Comparison of ENCODE assay signal across 32 cellular contexts in genomic region chr12:129961111-129961510, GRCh38. TPM values are rescaled to one million over a fixed set of nuclear protein-coding genes. Genes with fewer than 3 reads are reported as not detected.
DNase-seq lines count a peak whose midpoint lies in the region; FAIRE-seq and TF ChIP-seq lines count a peak whose summit lies in the region.
"Had no signal": no experiment of that assay in that cellular context is flagged by ENCODE, and none has a peak within 500 bp of the region (broad histone marks: within the 10 kb centered on the region; RNA-seq: fewer than 3 reads in every experiment).

No MANE protein-coding gene starts in this region.

- H3K23me2 ChIP-seq in H1 (ENCODE audit: low read depth, low read length): no peaks in the 10 kb centered on the region

- TF ChIP-seq CTCF in H1 (IDR thresholded peaks at IDR 0.05; ENCODE audit: control extremely low read depth in 1 of 3, insufficient read depth in 1 of 3, low read depth in 1 of 3, low read length in 3 of 3) (no peak), progenitor cell of endocrine pancreas (IDR thresholded peaks at IDR 0.05; ENCODE audit: unreplicated experiment) (no peak), coronary artery (IDR thresholded peaks at IDR 0.05) (no peak)

- no peaks in the 10 kb centered on the region for H3K4me1 ChIP-seq in GM23248 (ENCODE audit: insufficient read depth)
- H3K4me1 ChIP-seq in H1 (replicated peaks in 1 of 4; ENCODE audit: control insufficient read depth in 3 of 4, insufficient read depth in 4 of 4, low read length in 3 of 4): no peaks in the 10 kb centered on the region; a peak in 3 of 7 replicates
- H3K4me1 ChIP-seq: left ventricle myocardium inferior, vagina had no signal

- H3K9ac ChIP-seq in GM23248 (no peak overlapping the region), H1 (replicated peaks in 1 of 4; ENCODE audit: extremely low read depth in 1 of 4, low read depth in 3 of 4, low read length in 3 of 4) (no peak overlapping the region)

- no peak overlapping the region for H2BK20ac ChIP-seq in H1 (ENCODE audit: low read length)

- H4K91ac ChIP-seq in H1 (replicated peaks; ENCODE audit: insufficient read length, low read length): peak overlapping the region; percentile 5

- H3K27me3 Mint-ChIP-seq in progenitor cell of endocrine pancreas: peaks cover 10% of the 10 kb centered on the region
- H3K27me3 Mint-ChIP-seq: activated CD4-positive, alpha-beta memory T cell treated with anti-CD3 and anti-CD28 coated beads, Interleukin-2, amount 10 ng/mL, durations not matched to agents 7 days and 5 days had no signal

- no peak overlapping the region for H3K18ac ChIP-seq in H1 (ENCODE audit: extremely low read depth, low read length)

- H2BK15ac ChIP-seq in H1 (ENCODE audit: low read length): no peak overlapping the region

- H4K8ac ChIP-seq in H1 (ENCODE audit: extremely low read depth, insufficient read depth, low read length): no peak overlapping the region

- H3K27me3 ChIP-seq in GM23248 (replicated peaks; ENCODE audit: insufficient read depth): no peaks in the 10 kb centered on the region
- H3K27me3 ChIP-seq in H1 (replicated peaks in 1 of 4; ENCODE audit: control insufficient read depth in 3 of 4, extremely low read depth in 1 of 4, insufficient read depth in 3 of 4, low read length in 3 of 4): no peaks in the 10 kb centered on the region; a peak in 3 of 7 replicates
- H3K27me3 ChIP-seq: body of pancreas, vagina had no signal

- H3K27ac Mint-ChIP-seq in progenitor cell of endocrine pancreas: peak overlapping the region; percentile 74
- H3K27ac Mint-ChIP-seq: activated CD4-positive, alpha-beta memory T cell treated with anti-CD3 and anti-CD28 coated beads, Interleukin-2, amount 10 ng/mL, durations not matched to agents 7 days and 5 days; activated T-helper 1 cell treated with anti-CD3 and anti-CD28 coated beads, Interleukin-12 subunit alpha, Interleukin-12 subunit beta, Interleukin-2, Interleukin-4 antibody, amounts not matched to agents 30 ng/mL and 10 ng/mL and 1 ng/mL, durations not matched to agents 14 hours and 24 hours and 36 hours; stimulated activated naive CD8-positive, alpha-beta T cell treated with anti-CD3 and anti-CD28 coated beads, Interleukin-15, Interleukin-2, amounts not matched to agents 100 ng/mL and 50 ng/mL, for 24 hours had no signal

- H3K4me1 Mint-ChIP-seq in progenitor cell of endocrine pancreas (ENCODE audit: low read depth): peaks cover 21% of the 10 kb centered on the region
- H3K4me1 Mint-ChIP-seq: activated CD4-positive, alpha-beta memory T cell treated with anti-CD3 and anti-CD28 coated beads, Interleukin-2, amount 10 ng/mL, durations not matched to agents 7 days and 5 days; CD8-positive, alpha-beta memory T cell had no signal

- WGBS in GM23248 (ENCODE audit: low coverage in 1 of 2, low lambda C conversion rate in 2 of 2, missing lambda C conversion rate in 2 of 2), 2 experiments: 0 to 1% methylated on average over 5 of the region's 5 CpGs
- 84% methylated on average over 5 of the region's 5 CpGs; no CpG with 5 or more reads in 1 of the 2 experiments for WGBS in H1 (ENCODE audit: extremely low coverage in 1 of 2, insufficient coverage in 1 of 2, insufficient read length in 1 of 2, insufficient replicate concordance in 2 of 2, low coverage in 1 of 2, low lambda C conversion rate in 2 of 2, missing lambda C conversion rate in 1 of 2), 2 experiments

- no peak for TF ChIP-seq EP300 in H1 (IDR thresholded peaks at IDR 0.05; ENCODE audit: borderline replicate concordance in 1 of 2, low read depth in 2 of 2, low read length in 2 of 2)

- no peak overlapping the region for H3K4me3 Mint-ChIP-seq in progenitor cell of endocrine pancreas (ENCODE audit: low read depth)
- H3K4me3 Mint-ChIP-seq: activated CD4-positive, alpha-beta memory T cell treated with anti-CD3 and anti-CD28 coated beads, Interleukin-2, amount 10 ng/mL, durations not matched to agents 7 days and 5 days; activated T-helper 1 cell treated with anti-CD3 and anti-CD28 coated beads, Interleukin-12 subunit alpha, Interleukin-12 subunit beta, Interleukin-2, Interleukin-4 antibody, amounts not matched to agents 30 ng/mL and 10 ng/mL and 1 ng/mL, durations not matched to agents 14 hours and 24 hours and 36 hours; CD8-positive, alpha-beta memory T cell; stimulated activated naive CD8-positive, alpha-beta T cell treated with anti-CD3 and anti-CD28 coated beads, Interleukin-15, Interleukin-2, amounts not matched to agents 100 ng/mL and 50 ng/mL, for 24 hours had no signal

- peaks cover 5% of the 10 kb centered on the region for H3K9me3 Mint-ChIP-seq in progenitor cell of endocrine pancreas (ENCODE audit: low read depth)

- in situ Hi-C loops in GM23248 (cut with MboI): no loop called here

- no peak overlapping the region for H4K5ac ChIP-seq in H1 (ENCODE audit: insufficient read length, low read depth, low read length)

- no peak for TF ChIP-seq POLR2A in H1 (IDR thresholded peaks at IDR 0.05; ENCODE audit: control extremely low read depth in 1 of 2, low read depth in 2 of 2, low read length in 2 of 2)

- H3K4ac ChIP-seq in H1 (replicated peaks; ENCODE audit: insufficient read length, low read depth, low read length): no peak overlapping the region

- no peak overlapping the region for H2BK12ac ChIP-seq in H1 (ENCODE audit: low read depth, low read length)

- no peak for FAIRE-seq in H1 (lab: Jason Lieb, UNC)
- FAIRE-seq: GM12878, islet of Langerhans had no signal

- CTCF ChIA-PET in H1 (lab: Charles Lee; ENCODE audit: partially characterized antibody): interaction anchor here (1.0 to 1.9 kb wide), 2 partner anchors 9 to 21 kb away, joined by 4 to 7 read pairs; no protein-coding TSS in a partner anchor

- H3F3A ChIP-seq in GM23248 (ENCODE audit: insufficient read depth): no peaks in the 10 kb centered on the region

- no peak overlapping the region for H2AK5ac ChIP-seq in H1 (ENCODE audit: low read depth, low read length)

- H3K27ac ChIP-seq in GM23248 (no peak overlapping the region), H1 (ENCODE audit: low read depth, low read length) (no peak overlapping the region), coronary artery (no peak overlapping the region)
- H3K27ac ChIP-seq: body of pancreas, HL-60, left ventricle myocardium inferior, SK-N-MC, vagina had no signal

- POLR2A ChIA-PET in H1 (lab: Charles Lee; ENCODE audit: partially characterized antibody): no interaction called here

- H3K14ac ChIP-seq in H1 (ENCODE audit: insufficient read length): no peak overlapping the region

- no peak overlapping the region for H2BK120ac ChIP-seq in H1 (replicated peaks; ENCODE audit: low read depth, low read length)

- H2BK5ac ChIP-seq in H1 (ENCODE audit: low read depth, low read length): no peak overlapping the region

- H2AFZ ChIP-seq in GM23248 (no peak overlapping the region), H1 (ENCODE audit: low read length) (no peak overlapping the region)

- H3K9me3 ChIP-seq in GM23248 (ENCODE audit: low read depth) (no peaks in the 10 kb centered on the region), H1 (ENCODE audit: insufficient read depth in 2 of 2, low read depth in 1 of 2, low read length in 1 of 2) (no peaks in the 10 kb centered on the region)
- H3K9me3 ChIP-seq: body of pancreas, vagina had no signal

- H3K9me2 ChIP-seq in GM23248 (ENCODE audit: insufficient read depth): no peaks in the 10 kb centered on the region

- H3K56ac ChIP-seq in H1 (replicated peaks; ENCODE audit: insufficient read length, low read depth, low read length): no peak overlapping the region

- no peak overlapping the region for H3K4me2 ChIP-seq in GM23248 (ENCODE audit: unreplicated experiment)
- no peak overlapping the region for H3K4me2 ChIP-seq in H1 (ENCODE audit: insufficient read depth in 1 of 2, low read depth in 2 of 2, low read length in 2 of 2)

- no peak overlapping the region for H3K23ac ChIP-seq in H1 (ENCODE audit: insufficient read length)

- no peak overlapping the region for H3K4me3 ChIP-seq in GM23248
- H3K4me3 ChIP-seq in H1 (ENCODE audit: extremely low read depth in 1 of 4, insufficient read depth in 2 of 4, low read depth in 3 of 4, low read length in 4 of 4): no peak overlapping the region
- H3K4me3 ChIP-seq in coronary artery: no peak overlapping the region
- H3K4me3 ChIP-seq: body of pancreas, GM12878, left ventricle myocardium inferior, SK-N-MC, vagina had no signal

- peaks cover 1% of the 10 kb centered on the region for H3K36me3 Mint-ChIP-seq in progenitor cell of endocrine pancreas (ENCODE audit: insufficient read depth)
- H3K36me3 Mint-ChIP-seq: CD8-positive, alpha-beta memory T cell had no signal

- DNase-seq in GM23248 (peak; percentile 0), RPMI7951 (ENCODE audit: low read depth) (peak; percentile 19), H1 (ENCODE audit: low read depth in 1 of 2, low spot score in 2 of 2) (no peak), progenitor cell of endocrine pancreas (ENCODE audit: low spot score, unreplicated experiment) (no peak), coronary artery (ENCODE audit: low spot score) (no peak)
- no peak for DNase-seq in stimulated activated CD4-positive, alpha-beta T cell treated with anti-CD3 and anti-CD28 coated beads, Interleukin-2, amount 100 ng/mL, for 48 hours
- DNase-seq in activated CD4-positive, CD25-positive, alpha-beta regulatory T cell (lab: John Stamatoyannopoulos, UW): no peak
- DNase-seq: activated CD4-positive, alpha-beta memory T cell treated with anti-CD3 and anti-CD28 coated beads, Interleukin-2, amount 10 ng/mL, durations not matched to agents 7 days and 5 days; activated CD8-positive, alpha-beta memory T cell treated with anti-CD3 and anti-CD28 coated beads, Interleukin-2, amount 50 U/mL, for 4 hours; activated naive CD4-positive, alpha-beta T cell treated with Interleukin-2 at 50 U/mL for 16 hours; body of pancreas; CD8-positive, alpha-beta memory T cell; DMS 273 treated with DMSO at 0.1 percent for 48 hours; KG1; left ventricle myocardium inferior; NCI-H1436; NCI-H2081; NCI-H345; NCI-H82; posterior cingulate gyrus; right cardiac atrium; stimulated activated CD4-positive, alpha-beta T cell treated with anti-CD3 and anti-CD28 coated beads, Interleukin-1b, Interleukin-23, amount 100 ng/mL, for 48 hours; stimulated activated CD8-positive, alpha-beta memory T cell treated with anti-CD3 and anti-CD28 coated beads, Interleukin-4, amount 100 ng/mL, for 48 hours; T-helper 2 cell had no signal

- TF ChIP-seq RAD21 in H1 (IDR thresholded peaks at IDR 0.05 in 1 of 2, conservative IDR thresholded peaks at IDR 0.05 in 1 of 2; ENCODE audit: low read depth in 2 of 2, low read length in 2 of 2): no peak

- H3K79me1 ChIP-seq in H1 (ENCODE audit: low read depth, low read length): no peaks in the 10 kb centered on the region

- H3K36me3 ChIP-seq in GM23248 (ENCODE audit: low read depth) (no peaks in the 10 kb centered on the region), H1 (ENCODE audit: control insufficient read depth in 2 of 4, insufficient read depth in 4 of 4, low read length in 3 of 4) (no peaks in the 10 kb centered on the region)
- H3K36me3 ChIP-seq: left ventricle myocardium inferior, vagina had no signal

- H3K79me2 ChIP-seq in GM23248 (ENCODE audit: insufficient read depth): no peaks in the 10 kb centered on the region
- no peaks in the 10 kb centered on the region for H3K79me2 ChIP-seq in H1 (ENCODE audit: control insufficient read depth in 1 of 2, insufficient read depth in 2 of 2, low read length in 2 of 2)

- no peaks in the 10 kb centered on the region for H4K20me1 ChIP-seq in GM23248 (ENCODE audit: insufficient read depth)
- no peaks in the 10 kb centered on the region for H4K20me1 ChIP-seq in H1 (replicated peaks in 1 of 2; ENCODE audit: control insufficient read depth in 1 of 2, insufficient read depth in 2 of 2, low read length in 2 of 2)

RNA-seq across cellular contexts. Expression of gene TMEM132D, which starts 57.3 kb away (rescaled TPM):
- not detected in 2 replicates for total RNA-seq in GM23248 (2014; rRNA removed; shearing (Covaris generic))
- polyA plus RNA-seq in GM23248 (2016; fragmentation: Nextera tagmentation; extraction: Ambion mirVana) (not detected in 2 replicates), H1 (2011; rRNA removed) (2.8 and 3.5 TPM in 2 replicates)
- 0.36 and 0.98 TPM in 2 replicates for total RNA-seq in RPMI7951 (2014; rRNA removed; shearing (Covaris generic))
- total RNA-seq in H1 (2021; fragmentation: NEBNext Ultra II Directional; extraction: Animal tissue kit (Norgen Biotek cat#: 25700)): 9.6 and 10.1 TPM in 2 replicates
- 3.5 TPM for polyA plus RNA-seq in H1 (2011; cell fraction: cytosol; rRNA removed)
- 5.2 TPM for polyA plus RNA-seq in H1 (2011; cell fraction: nucleus; rRNA removed)
- 6.6 to 7.1 TPM (median 6.9 TPM) in 4 replicates for polyA plus RNA-seq in H1 (2012, experiment 1 of 2)
- polyA plus RNA-seq in H1 (2012, experiment 2 of 2): 2.1 TPM
- 5.8 TPM for polyA plus RNA-seq in H1 (2013, experiment 1 of 2)
- polyA plus RNA-seq in H1 (2013, experiment 2 of 2): 6.3 TPM
- polyA minus RNA-seq in H1 (2011; rRNA and poly(A)+ RNA removed): 12.2 and 14.3 TPM in 2 replicates
- polyA minus RNA-seq in H1 (2011; cell fraction: cytosol; rRNA and poly(A)+ RNA removed): 6.5 TPM
- 17.8 TPM for polyA minus RNA-seq in H1 (2011; cell fraction: nucleus; rRNA and poly(A)+ RNA removed)
- 0.46 and 0.55 TPM in 2 replicates for total RNA-seq in progenitor cell of endocrine pancreas
- total RNA-seq: activated CD4-positive, alpha-beta memory T cell treated with anti-CD3 and anti-CD28 coated beads, Interleukin-2, amount 10 ng/mL, durations not matched to agents 7 days and 5 days; activated T-helper 1 cell treated with anti-CD3 and anti-CD28 coated beads, Interleukin-12 subunit alpha, Interleukin-12 subunit beta, Interleukin-2, Interleukin-4 antibody, amounts not matched to agents 30 ng/mL and 10 ng/mL and 1 ng/mL, durations not matched to agents 14 hours and 24 hours and 36 hours; CD8-positive, alpha-beta memory T cell; left ventricle myocardium inferior; myocyte; right cardiac atrium; vagina had no signal
- polyA plus RNA-seq: CD8-positive, alpha-beta memory T cell; right cardiac atrium had no signal

Comparison
In these comparisons a context has a peak if more than half of its experiments do, and no peak if none do; other contexts are left out.
1. DNase-seq: peak in GM23248 (single experiment) and RPMI7951 (single experiment); none in H1 (0 of 2), progenitor cell of endocrine pancreas (single experiment), stimulated activated CD4-positive, alpha-beta T cell treated with anti-CD3 and anti-CD28 coated beads, Interleukin-2, amount 100 ng/mL, for 48 hours (0 of 2), coronary artery (single experiment) and activated CD4-positive, CD25-positive, alpha-beta regulatory T cell (0 of 4).